In the genomic region with DNA sequence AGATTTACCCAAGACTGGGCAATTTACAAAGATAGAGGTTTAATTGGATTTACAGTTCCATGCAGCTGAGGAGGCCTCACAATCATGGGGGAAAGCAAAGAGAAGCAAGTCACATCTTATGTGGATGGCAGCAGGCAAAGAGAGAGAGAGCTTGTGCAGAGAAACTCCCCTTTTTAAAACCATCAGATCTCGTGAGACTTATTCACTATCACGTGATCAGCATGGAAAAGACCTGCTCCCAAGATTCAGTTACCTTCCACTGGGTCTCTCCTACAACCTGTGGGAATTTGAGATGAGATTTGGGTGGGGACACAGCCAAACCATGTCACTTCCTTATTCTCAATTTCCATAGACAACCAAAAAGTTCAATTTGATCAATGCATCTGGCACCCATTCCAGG, we compare ENCODE assay signal across 40 cellular contexts. TPM values are rescaled to one million over a fixed set of nuclear protein-coding genes. Genes with fewer than 3 reads are reported as not detected.
"Had no signal": no experiment of that assay in that cellular context is flagged by ENCODE, and none has a peak within 500 bp of the region (broad histone marks: within the 10 kb centered on the region; RNA-seq: fewer than 3 reads in every experiment).

No MANE protein-coding gene starts in this region.

- DNase-seq: activated effector memory CD4-positive, alpha-beta T cell treated with anti-CD3 and anti-CD28 coated beads, Interleukin-2, amount 50 U/mL, for 16 hours; activated effector memory CD4-positive, alpha-beta T cell treated with Interleukin-2 at 50 U/mL for 16 hours; activated gamma-delta T cell; activated gamma-delta T cell treated with Interleukin-2 at 50 U/mL for 16 hours; activated naive CD4-positive, alpha-beta T cell; activated naive CD4-positive, alpha-beta T cell treated with anti-CD3 and anti-CD28 coated beads for 36 hours; activated naive CD4-positive, alpha-beta T cell treated with anti-CD3 and anti-CD28 coated beads, Interleukin-2, amount 10 ng/mL, durations not matched to agents 7 days and 5 days; activated naive CD4-positive, alpha-beta T cell treated with anti-CD3 and anti-CD28 coated beads, Interleukin-2, amount 50 U/mL, for 16 hours; activated naive CD4-positive, alpha-beta T cell treated with Interleukin-2 at 50 U/mL for 16 hours; activated naive CD8-positive, alpha-beta T cell treated with anti-CD3 and anti-CD28 coated beads for 36 hours; activated naive CD8-positive, alpha-beta T cell treated with anti-CD3 and anti-CD28 coated beads, Interleukin-2, amount 10 ng/mL, durations not matched to agents 7 days and 5 days; activated naive CD8-positive, alpha-beta T cell treated with anti-CD3 and anti-CD28 coated beads, Interleukin-2, amount 50 U/mL, for 24 hours; activated T-cell treated with anti-CD3 and anti-CD28 coated beads, Interleukin-2, amount 50 U/mL, for 1 hour; activated T-cell treated with anti-CD3 and anti-CD28 coated beads, Interleukin-2, amount 50 U/mL, for 24 hours; activated T-cell treated with anti-CD3 and anti-CD28 coated beads, Interleukin-2, amount 50 U/mL, for 4 hours; activated T-cell treated with anti-CD3 and anti-CD28 coated beads, Interleukin-2, amount 50 U/mL, for 48 hours; activated T-cell treated with anti-CD3 and anti-CD28 coated beads, Interleukin-2, amount 50 U/mL, for 72 hours; adrenal gland; amniotic stem cell; amygdala; anterior cingulate cortex; aorta; body of pancreas; brain microvascular endothelial cell; caudate nucleus; central memory CD4-positive, alpha-beta T cell; cerebellar nuclear complex had no signal

- H3K4me3 ChIP-seq: adrenal gland, ascending aorta, body of pancreas, breast epithelium, cardiac muscle cell had no signal

- H3K27me3 ChIP-seq: adrenal gland, ascending aorta, body of pancreas, brain microvascular endothelial cell, breast epithelium, cardiac muscle cell had no signal

- H3K4me1 ChIP-seq: adrenal gland, ascending aorta, body of pancreas, breast epithelium had no signal

- H3K36me3 ChIP-seq: adrenal gland, ascending aorta, brain microvascular endothelial cell, breast epithelium, cardiac muscle cell had no signal

- ATAC-seq: activated naive CD4-positive, alpha-beta T cell treated with anti-CD3 and anti-CD28 coated beads, Interleukin-2, amount 50 U/mL, for 72 hours; activated naive CD8-positive, alpha-beta T cell treated with anti-CD3 and anti-CD28 coated beads, Interleukin-2, amount 50 U/mL, for 24 hours; activated T-cell treated with anti-CD3 and anti-CD28 coated beads, Interleukin-2, amount 50 U/mL, for 4 hours; activated T-cell treated with anti-CD3 and anti-CD28 coated beads, Interleukin-2, amount 50 U/mL, for 72 hours; activated T-helper 17 cell treated with anti-CD3 and anti-CD28 coated beads, Interleukin-2, amount 50 U/mL, for 72 hours; body of pancreas had no signal

- H3K9me3 ChIP-seq: adrenal gland, body of pancreas had no signal

- FAIRE-seq: astrocyte, bronchial epithelial cell had no signal

- H3K27ac ChIP-seq: adrenal gland, ascending aorta, body of pancreas, brain microvascular endothelial cell, breast epithelium, cardiac muscle cell had no signal

RNA-seq across cellular contexts. Expression of a gene that starts 24.9 kb away (rescaled TPM):
- total RNA-seq: activated naive CD4-positive, alpha-beta T cell treated with anti-CD3 and anti-CD28 coated beads for 36 hours; activated naive CD4-positive, alpha-beta T cell treated with anti-CD3 and anti-CD28 coated beads, Interleukin-2, amount 50 U/mL, for 72 hours; activated naive CD8-positive, alpha-beta T cell treated with anti-CD3 and anti-CD28 coated beads for 36 hours; activated naive CD8-positive, alpha-beta T cell treated with anti-CD3 and anti-CD28 coated beads, Interleukin-2, amount 10 ng/mL, durations not matched to agents 7 days and 5 days; activated T-cell treated with anti-CD3 and anti-CD28 coated beads, Interleukin-2, amount 50 U/mL, for 4 hours; activated T-cell treated with anti-CD3 and anti-CD28 coated beads, Interleukin-2, amount 50 U/mL, for 72 hours; activated T-helper 1 cell treated with anti-CD3 and anti-CD28 coated beads, Interleukin-12 subunit alpha, Interleukin-12 subunit beta, Interleukin-2, Interleukin-4 antibody, amounts not matched to agents 30 ng/mL and 10 ng/mL and 1 ng/mL, durations not matched to agents 14 hours and 24 hours and 36 hours; activated T-helper 17 cell treated with anti-CD3 and anti-CD28 coated beads, Interleukin-2, amount 50 U/mL, for 72 hours; activated T-helper 2 cell treated with anti-CD3 and anti-CD28 coated beads, Interferon-gamma antibody, Interleukin-2, Interleukin-4, amounts not matched to agents 10 μg/mL and 5 μg/mL and 100 μg/mL, durations not matched to agents 14 hours and 24 hours and 36 hours; adrenal gland; aorta; ascending aorta; astrocyte; body of pancreas; breast epithelium; bronchial epithelial cell; cardiac muscle cell; cardiac septum; cerebellum; chondrocyte had no signal
- polyA plus RNA-seq: adipose tissue, adrenal gland, aorta, cardiac muscle cell had no signal
